ENCODE assay signal across 1 cellular context in genomic region chr9:87500894-87501656, GRCh38.
TF ChIP-seq lines count a peak whose summit lies in the region.

No MANE protein-coding gene starts in this region.

TF ChIP-seq in SK-N-SH treated with all-trans-retinoic acid at 6 μM for 48 hours, 23 proteins besides CTCF, POLR2A, EP300 and RAD21 (continued from another document):
- TF ChIP-seq SNAI2 (CRISPR knock-in tag; IDR thresholded peaks at IDR 0.05) (no peak), CREB5 (CRISPR knock-in tag; IDR thresholded peaks at IDR 0.05; ENCODE audit: low read depth) (no peak), OSR1 (CRISPR knock-in tag; IDR thresholded peaks at IDR 0.05) (no peak), ZNF8 (CRISPR knock-in tag; IDR thresholded peaks at IDR 0.05) (no peak), TSHZ2 (CRISPR knock-in tag; IDR thresholded peaks at IDR 0.05) (no peak), PATZ1 (CRISPR knock-in tag; IDR thresholded peaks at IDR 0.05; ENCODE audit: borderline replicate concordance) (no peak), POU6F1 (CRISPR knock-in tag; IDR thresholded peaks at IDR 0.05; ENCODE audit: borderline replicate concordance, low read depth) (no peak)
